Comparison of ENCODE assay signal across 15 cellular contexts in genomic region chr1:51962486-51963356, GRCh38. TPM values are rescaled to one million over a fixed set of nuclear protein-coding genes. Genes with fewer than 3 reads are reported as not detected.
"Had no signal": no experiment of that assay in that cellular context is flagged by ENCODE, and none has a peak within 500 bp of the region (broad histone marks: within the 10 kb centered on the region; RNA-seq: fewer than 3 reads in every experiment).

No MANE protein-coding gene starts in this region.

- H3K27ac ChIP-seq: left ventricle myocardium inferior, parathyroid adenoma had no signal

- H3K27ac Mint-ChIP-seq: activated naive CD8-positive, alpha-beta T cell; brain; naive thymus-derived CD4-positive, alpha-beta T cell had no signal

- H3K4me1 Mint-ChIP-seq: central memory CD8-positive, alpha-beta T cell; naive thymus-derived CD4-positive, alpha-beta T cell had no signal

- DNase-seq: activated CD4-positive, alpha-beta T cell treated with anti-CD3 and anti-CD28 coated beads, Interleukin-2, amount 50 U/mL, for 1 hour; activated CD8-positive, alpha-beta memory T cell treated with anti-CD3 and anti-CD28 coated beads for 24 hours; activated gamma-delta T cell treated with Interleukin-2 at 50 U/mL for 16 hours; cortex of kidney; effector CD8-positive, alpha-beta T cell; foreskin melanocyte; left ventricle myocardium inferior; mucosa of descending colon; naive thymus-derived CD4-positive, alpha-beta T cell; stimulated activated CD4-positive, alpha-beta T cell treated with anti-CD3 and anti-CD28 coated beads, Interleukin-12 subunit alpha, Interleukin-12 subunit beta, amount 100 ng/mL, for 4 hours; stimulated activated CD4-positive, alpha-beta T cell treated with anti-CD3 and anti-CD28 coated beads, Interleukin-2, amount 100 ng/mL, for 24 hours had no signal

- H3K36me3 Mint-ChIP-seq: activated naive CD8-positive, alpha-beta T cell; brain; naive thymus-derived CD4-positive, alpha-beta T cell had no signal

- H3K9me3 ChIP-seq: left ventricle myocardium inferior, mucosa of descending colon had no signal

- H3K4me3 Mint-ChIP-seq: activated naive CD8-positive, alpha-beta T cell; brain; central memory CD8-positive, alpha-beta T cell; naive thymus-derived CD4-positive, alpha-beta T cell had no signal

- H3K9me3 Mint-ChIP-seq: brain; central memory CD8-positive, alpha-beta T cell; naive thymus-derived CD4-positive, alpha-beta T cell had no signal

- H3K9ac ChIP-seq: parathyroid adenoma had no signal

- H3K36me3 ChIP-seq: left ventricle myocardium inferior had no signal

- H3K4me3 ChIP-seq: left ventricle myocardium inferior, mucosa of descending colon had no signal

- ATAC-seq: mucosa of descending colon; naive thymus-derived CD4-positive, alpha-beta T cell had no signal

- H3K4me1 ChIP-seq: left ventricle myocardium inferior had no signal

- H3K27me3 Mint-ChIP-seq: brain had no signal

- H2AFZ ChIP-seq: parathyroid adenoma had no signal

- H3K79me2 ChIP-seq: parathyroid adenoma had no signal

RNA-seq across cellular contexts. Expression of gene RAB3B, which starts 27.8 kb away (rescaled TPM):
- total RNA-seq: left ventricle myocardium inferior had no signal
- polyA plus RNA-seq: naive thymus-derived CD4-positive, alpha-beta T cell had no signal
